In genomic region chr15:44694416-44694815, GRCh38 we compare ENCODE assay signal across 25 cellular contexts. TPM values are rescaled to one million over a fixed set of nuclear protein-coding genes. Genes with fewer than 3 reads are reported as not detected.
"Had no signal": no experiment of that assay in that cellular context is flagged by ENCODE, and none has a peak within 500 bp of the region (broad histone marks: within the 10 kb centered on the region; RNA-seq: fewer than 3 reads in every experiment).

No MANE protein-coding gene starts in this region.

- H3K27me3 Mint-ChIP-seq: activated naive CD8-positive, alpha-beta T cell; progenitor cell of endocrine pancreas had no signal

- ATAC-seq: body of pancreas; left colon; lower lobe of right lung; stimulated activated naive CD8-positive, alpha-beta T cell treated with anti-CD3 and anti-CD28 coated beads, Interleukin-15, Interleukin-2, amounts not matched to agents 100 U/mL and 50 U/mL, for 24 hours had no signal

- DNase-seq: activated CD4-positive, alpha-beta T cell treated with anti-CD3 and anti-CD28 coated beads for 1 hour; activated CD8-positive, alpha-beta memory T cell treated with anti-CD3 and anti-CD28 coated beads for 24 hours; activated CD8-positive, alpha-beta memory T cell treated with anti-CD3 and anti-CD28 coated beads, Interleukin-2, amount 50 U/mL, for 48 hours; activated gamma-delta T cell; activated T-cell treated with anti-CD3 and anti-CD28 coated beads, Interleukin-2, amount 50 U/mL, for 48 hours; amygdala; body of pancreas; dermis blood vessel endothelial cell; effector memory CD4-positive, alpha-beta T cell; islet precursor cell; left colon; lower lobe of right lung; nephron progenitor cell; occipital lobe; stimulated activated CD4-positive, alpha-beta T cell treated with anti-CD3 and anti-CD28 coated beads, Interleukin-2, amount 100 ng/mL, for 24 hours; stimulated activated naive CD8-positive, alpha-beta T cell treated with anti-CD3 and anti-CD28 coated beads, Interleukin-15, Interleukin-2, amounts not matched to agents 100 U/mL and 50 U/mL, for 24 hours; substantia nigra; T-helper 2 cell; tibial artery; WERI-Rb-1 had no signal

- H3K4me3 ChIP-seq: body of pancreas, esophagus muscularis mucosa, hepatocyte, lower lobe of right lung, tibial artery had no signal

- H3K27ac Mint-ChIP-seq: progenitor cell of endocrine pancreas had no signal

- H3K4me2 ChIP-seq: hepatocyte had no signal

- H3K4me1 ChIP-seq: body of pancreas, esophagus muscularis mucosa, lower lobe of right lung, tibial artery had no signal

- H3K36me3 ChIP-seq: esophagus muscularis mucosa, lower lobe of right lung, tibial artery, WERI-Rb-1 had no signal

- H3K79me2 ChIP-seq: hepatocyte had no signal

- H3K9me3 ChIP-seq: body of pancreas, tibial artery had no signal

- H2AFZ ChIP-seq: hepatocyte had no signal

- H3K27ac ChIP-seq: body of pancreas, esophagus muscularis mucosa, hepatocyte, lower lobe of right lung, tibial artery had no signal

- H3K27me3 ChIP-seq: body of pancreas, esophagus muscularis mucosa, hepatocyte, tibial artery had no signal

- H3K4me3 Mint-ChIP-seq: activated naive CD8-positive, alpha-beta T cell; nephron progenitor cell had no signal

RNA-seq across cellular contexts. Expression of gene PATL2, which starts 16.7 kb away (rescaled TPM):
- total RNA-seq: endothelial cell of umbilical vein, progenitor cell of endocrine pancreas had no signal
